Comparison of ENCODE assay signal across 1 cellular context in genomic region chr1:147238053-147238902, GRCh38.
TF ChIP-seq lines count a peak whose summit lies in the region.

No MANE protein-coding gene starts in this region.

TF ChIP-seq in HepG2, 621 proteins besides CTCF, POLR2A, EP300 and RAD21 (continued from another document and continues in another):
- no peak for TF ChIP-seq ZNF687 (CRISPR knock-in tag; IDR thresholded peaks at IDR 0.05)
- TF ChIP-seq FOXA3 (CRISPR knock-in tag; IDR thresholded peaks at IDR 0.05), result peak; percentile 97
- no peak for TF ChIP-seq ZFX (CRISPR knock-in tag; IDR thresholded peaks at IDR 0.05; ENCODE audit: low read depth)
- TF ChIP-seq ZNF432 (CRISPR knock-in tag; IDR thresholded peaks at IDR 0.05; ENCODE audit: borderline replicate concordance), result no peak
- peak; percentile 61; the same call in 1 of the 2 replicates for TF ChIP-seq HHEX (CRISPR knock-in tag; IDR thresholded peaks at IDR 0.05)
- 0 out of 2 replicates have a peak, but pooled peaks have one; percentile 85 for TF ChIP-seq RORA (CRISPR knock-in tag; IDR thresholded peaks at IDR 0.05)
- TF ChIP-seq KAT8 (CRISPR knock-in tag; IDR thresholded peaks at IDR 0.05), result no peak; the same call in 1 of the 2 replicates
- TF ChIP-seq, protein P1, sequence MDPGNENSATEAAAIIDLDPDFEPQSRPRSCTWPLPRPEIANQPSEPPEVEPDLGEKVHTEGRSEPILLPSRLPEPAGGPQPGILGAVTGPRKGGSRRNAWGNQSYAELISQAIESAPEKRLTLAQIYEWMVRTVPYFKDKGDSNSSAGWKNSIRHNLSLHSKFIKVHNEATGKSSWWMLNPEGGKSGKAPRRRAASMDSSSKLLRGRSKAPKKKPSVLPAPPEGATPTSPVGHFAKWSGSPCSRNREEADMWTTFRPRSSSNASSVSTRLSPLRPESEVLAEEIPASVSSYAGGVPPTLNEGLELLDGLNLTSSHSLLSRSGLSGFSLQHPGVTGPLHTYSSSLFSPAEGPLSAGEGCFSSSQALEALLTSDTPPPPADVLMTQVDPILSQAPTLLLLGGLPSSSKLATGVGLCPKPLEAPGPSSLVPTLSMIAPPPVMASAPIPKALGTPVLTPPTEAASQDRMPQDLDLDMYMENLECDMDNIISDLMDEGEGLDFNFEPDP (CRISPR knock-in tag; conservative IDR thresholded peaks at IDR 0.05), result no peak
- TF ChIP-seq SRSF1 (optimal IDR thresholded peaks at IDR 0.05; ENCODE audit: low read depth, low read length), result no peak
- peak; percentile 64; the same call in 1 of the 2 replicates for TF ChIP-seq POGZ (CRISPR knock-in tag; IDR thresholded peaks at IDR 0.05)
- TF ChIP-seq ZNF337 (CRISPR knock-in tag; IDR thresholded peaks at IDR 0.05; ENCODE audit: borderline replicate concordance, low read depth), result no peak
- TF ChIP-seq HIVEP1 (CRISPR knock-in tag; IDR thresholded peaks at IDR 0.05), result no peak
- peak; percentile 97 for TF ChIP-seq ETV5 (CRISPR knock-in tag; IDR thresholded peaks at IDR 0.05; ENCODE audit: borderline replicate concordance)
- no peak for TF ChIP-seq ZFP37 (CRISPR knock-in tag; IDR thresholded peaks at IDR 0.05; ENCODE audit: borderline replicate concordance)
- peak; percentile 81 for TF ChIP-seq ZNF331 (CRISPR knock-in tag; IDR thresholded peaks at IDR 0.05)
- TF ChIP-seq ZNF781 (CRISPR knock-in tag; IDR thresholded peaks at IDR 0.05; ENCODE audit: borderline replicate concordance, not compliant biosample characterization), result no peak
- peak; percentile 28 for TF ChIP-seq CCAR2 (optimal IDR thresholded peaks at IDR 0.05; ENCODE audit: low read depth, low read length)
- 0 out of 2 replicates have a peak, but pooled peaks have one; percentile 37 for TF ChIP-seq CEBPB (IDR thresholded peaks at IDR 0.05; ENCODE audit: borderline replicate concordance, low read depth, low read length)
- peak; percentile 95 for TF ChIP-seq ARID3A (IDR thresholded peaks at IDR 0.05; ENCODE audit: low read depth, low read length)
- TF ChIP-seq, protein P2, sequence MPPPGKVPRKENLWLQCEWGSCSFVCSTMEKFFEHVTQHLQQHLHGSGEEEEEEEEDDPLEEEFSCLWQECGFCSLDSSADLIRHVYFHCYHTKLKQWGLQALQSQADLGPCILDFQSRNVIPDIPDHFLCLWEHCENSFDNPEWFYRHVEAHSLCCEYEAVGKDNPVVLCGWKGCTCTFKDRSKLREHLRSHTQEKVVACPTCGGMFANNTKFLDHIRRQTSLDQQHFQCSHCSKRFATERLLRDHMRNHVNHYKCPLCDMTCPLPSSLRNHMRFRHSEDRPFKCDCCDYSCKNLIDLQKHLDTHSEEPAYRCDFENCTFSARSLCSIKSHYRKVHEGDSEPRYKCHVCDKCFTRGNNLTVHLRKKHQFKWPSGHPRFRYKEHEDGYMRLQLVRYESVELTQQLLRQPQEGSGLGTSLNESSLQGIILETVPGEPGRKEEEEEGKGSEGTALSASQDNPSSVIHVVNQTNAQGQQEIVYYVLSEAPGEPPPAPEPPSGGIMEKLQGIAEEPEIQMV (CRISPR knock-in tag; IDR thresholded peaks at IDR 0.05; ENCODE audit: low read depth), result peak; percentile 93
- TF ChIP-seq ZNF343 (CRISPR knock-in tag; IDR thresholded peaks at IDR 0.05), result no peak
- TF ChIP-seq ZKSCAN5 (CRISPR knock-in tag; IDR thresholded peaks at IDR 0.05), result no peak
- peak; percentile 98 for TF ChIP-seq NCOA2 (CRISPR knock-in tag; IDR thresholded peaks at IDR 0.05)
- no peak for TF ChIP-seq NFYB (CRISPR knock-in tag; IDR thresholded peaks at IDR 0.05)
- no peak for TF ChIP-seq TCF7L2 (IDR thresholded peaks at IDR 0.05; ENCODE audit: low read depth, low read length)
- TF ChIP-seq ZNF746 (CRISPR knock-in tag; IDR thresholded peaks at IDR 0.05), result no peak
- TF ChIP-seq ETV6 (CRISPR knock-in tag; conservative IDR thresholded peaks at IDR 0.05), result no peak
- TF ChIP-seq ZNF761 (CRISPR knock-in tag; conservative IDR thresholded peaks at IDR 0.05), result no peak
- TF ChIP-seq FOXM1 (CRISPR knock-in tag; IDR thresholded peaks at IDR 0.05), result no peak
- peak; percentile 94 for TF ChIP-seq TFE3 (CRISPR knock-in tag; IDR thresholded peaks at IDR 0.05)
- TF ChIP-seq ZNF354B (CRISPR knock-in tag; IDR thresholded peaks at IDR 0.05), result no peak
- TF ChIP-seq ELF4 (CRISPR knock-in tag; IDR thresholded peaks at IDR 0.05; ENCODE audit: borderline replicate concordance), result no peak; the same call in 1 of the 2 replicates
- TF ChIP-seq ZNF263 (CRISPR knock-in tag; IDR thresholded peaks at IDR 0.05), result no peak
- TF ChIP-seq, protein P3, sequence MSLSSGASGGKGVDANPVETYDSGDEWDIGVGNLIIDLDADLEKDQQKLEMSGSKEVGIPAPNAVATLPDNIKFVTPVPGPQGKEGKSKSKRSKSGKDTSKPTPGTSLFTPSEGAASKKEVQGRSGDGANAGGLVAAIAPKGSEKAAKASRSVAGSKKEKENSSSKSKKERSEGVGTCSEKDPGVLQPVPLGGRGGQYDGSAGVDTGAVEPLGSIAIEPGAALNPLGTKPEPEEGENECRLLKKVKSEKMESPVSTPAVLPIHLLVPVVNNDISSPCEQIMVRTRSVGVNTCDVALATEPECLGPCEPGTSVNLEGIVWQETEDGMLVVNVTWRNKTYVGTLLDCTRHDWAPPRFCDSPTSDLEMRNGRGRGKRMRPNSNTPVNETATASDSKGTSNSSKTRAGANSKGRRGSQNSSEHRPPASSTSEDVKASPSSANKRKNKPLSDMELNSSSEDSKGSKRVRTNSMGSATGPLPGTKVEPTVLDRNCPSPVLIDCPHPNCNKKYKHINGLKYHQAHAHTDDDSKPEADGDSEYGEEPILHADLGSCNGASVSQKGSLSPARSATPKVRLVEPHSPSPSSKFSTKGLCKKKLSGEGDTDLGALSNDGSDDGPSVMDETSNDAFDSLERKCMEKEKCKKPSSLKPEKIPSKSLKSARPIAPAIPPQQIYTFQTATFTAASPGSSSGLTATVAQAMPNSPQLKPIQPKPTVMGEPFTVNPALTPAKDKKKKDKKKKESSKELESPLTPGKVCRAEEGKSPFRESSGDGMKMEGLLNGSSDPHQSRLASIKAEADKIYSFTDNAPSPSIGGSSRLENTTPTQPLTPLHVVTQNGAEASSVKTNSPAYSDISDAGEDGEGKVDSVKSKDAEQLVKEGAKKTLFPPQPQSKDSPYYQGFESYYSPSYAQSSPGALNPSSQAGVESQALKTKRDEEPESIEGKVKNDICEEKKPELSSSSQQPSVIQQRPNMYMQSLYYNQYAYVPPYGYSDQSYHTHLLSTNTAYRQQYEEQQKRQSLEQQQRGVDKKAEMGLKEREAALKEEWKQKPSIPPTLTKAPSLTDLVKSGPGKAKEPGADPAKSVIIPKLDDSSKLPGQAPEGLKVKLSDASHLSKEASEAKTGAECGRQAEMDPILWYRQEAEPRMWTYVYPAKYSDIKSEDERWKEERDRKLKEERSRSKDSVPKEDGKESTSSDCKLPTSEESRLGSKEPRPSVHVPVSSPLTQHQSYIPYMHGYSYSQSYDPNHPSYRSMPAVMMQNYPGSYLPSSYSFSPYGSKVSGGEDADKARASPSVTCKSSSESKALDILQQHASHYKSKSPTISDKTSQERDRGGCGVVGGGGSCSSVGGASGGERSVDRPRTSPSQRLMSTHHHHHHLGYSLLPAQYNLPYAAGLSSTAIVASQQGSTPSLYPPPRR (CRISPR knock-in tag; IDR thresholded peaks at IDR 0.05; ENCODE audit: borderline replicate concordance), result peak; percentile 90; the same call in 1 of the 2 replicates
- no peak for TF ChIP-seq MAFF (IDR thresholded peaks at IDR 0.05; ENCODE audit: low read depth, low read length)
- TF ChIP-seq ZNF564 (CRISPR knock-in tag; IDR thresholded peaks at IDR 0.05), result 0 out of 2 replicates have a peak, but pooled peaks have one; percentile 13
- TF ChIP-seq ZNF326 (CRISPR knock-in tag; IDR thresholded peaks at IDR 0.05; ENCODE audit: borderline replicate concordance), result no peak
- no peak for TF ChIP-seq ZNF530 (CRISPR knock-in tag; IDR thresholded peaks at IDR 0.05; ENCODE audit: low read depth)
- TF ChIP-seq ZSCAN5A (CRISPR knock-in tag; IDR thresholded peaks at IDR 0.05; ENCODE audit: borderline replicate concordance), result no peak
- TF ChIP-seq ATF1 (CRISPR knock-in tag; IDR thresholded peaks at IDR 0.05), result peak; percentile 57; the same call in 1 of the 2 replicates
- TF ChIP-seq, protein P4, sequence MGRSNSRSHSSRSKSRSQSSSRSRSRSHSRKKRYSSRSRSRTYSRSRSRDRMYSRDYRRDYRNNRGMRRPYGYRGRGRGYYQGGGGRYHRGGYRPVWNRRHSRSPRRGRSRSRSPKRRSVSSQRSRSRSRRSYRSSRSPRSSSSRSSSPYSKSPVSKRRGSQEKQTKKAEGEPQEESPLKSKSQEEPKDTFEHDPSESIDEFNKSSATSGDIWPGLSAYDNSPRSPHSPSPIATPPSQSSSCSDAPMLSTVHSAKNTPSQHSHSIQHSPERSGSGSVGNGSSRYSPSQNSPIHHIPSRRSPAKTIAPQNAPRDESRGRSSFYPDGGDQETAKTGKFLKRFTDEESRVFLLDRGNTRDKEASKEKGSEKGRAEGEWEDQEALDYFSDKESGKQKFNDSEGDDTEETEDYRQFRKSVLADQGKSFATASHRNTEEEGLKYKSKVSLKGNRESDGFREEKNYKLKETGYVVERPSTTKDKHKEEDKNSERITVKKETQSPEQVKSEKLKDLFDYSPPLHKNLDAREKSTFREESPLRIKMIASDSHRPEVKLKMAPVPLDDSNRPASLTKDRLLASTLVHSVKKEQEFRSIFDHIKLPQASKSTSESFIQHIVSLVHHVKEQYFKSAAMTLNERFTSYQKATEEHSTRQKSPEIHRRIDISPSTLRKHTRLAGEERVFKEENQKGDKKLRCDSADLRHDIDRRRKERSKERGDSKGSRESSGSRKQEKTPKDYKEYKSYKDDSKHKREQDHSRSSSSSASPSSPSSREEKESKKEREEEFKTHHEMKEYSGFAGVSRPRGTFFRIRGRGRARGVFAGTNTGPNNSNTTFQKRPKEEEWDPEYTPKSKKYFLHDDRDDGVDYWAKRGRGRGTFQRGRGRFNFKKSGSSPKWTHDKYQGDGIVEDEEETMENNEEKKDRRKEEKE (IDR thresholded peaks at IDR 0.05), result no peak
- peak; percentile 78 for TF ChIP-seq HDAC1 (CRISPR knock-in tag; IDR thresholded peaks at IDR 0.05)
- TF ChIP-seq ZNF569 (CRISPR knock-in tag; IDR thresholded peaks at IDR 0.05; ENCODE audit: borderline replicate concordance), result no peak
- TF ChIP-seq PRMT3 (CRISPR knock-in tag; IDR thresholded peaks at IDR 0.05; ENCODE audit: borderline replicate concordance, low read depth), result no peak
- no peak for TF ChIP-seq KMT2A (CRISPR knock-in tag; IDR thresholded peaks at IDR 0.05)
- TF ChIP-seq, protein P5, sequence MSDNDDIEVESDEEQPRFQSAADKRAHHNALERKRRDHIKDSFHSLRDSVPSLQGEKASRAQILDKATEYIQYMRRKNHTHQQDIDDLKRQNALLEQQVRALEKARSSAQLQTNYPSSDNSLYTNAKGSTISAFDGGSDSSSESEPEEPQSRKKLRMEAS (IDR thresholded peaks at IDR 0.05), result peak; percentile 29; the same call in 1 of the 2 replicates
